Comparison of ENCODE assay signal across 24 cellular contexts in genomic region chr22:37505565-37505964, GRCh38. TPM values are rescaled to one million over a fixed set of nuclear protein-coding genes. Genes with fewer than 3 reads are reported as not detected.
"Had no signal": no experiment of that assay in that cellular context is flagged by ENCODE, and none has a peak within 500 bp of the region (broad histone marks: within the 10 kb centered on the region; RNA-seq: fewer than 3 reads in every experiment).

No MANE protein-coding gene starts in this region.

- H3K27me3 ChIP-seq: pancreas, suprapubic skin, transverse colon, upper lobe of right lung, uterus had no signal

- DNase-seq: cortex of kidney; effector memory CD8-positive, alpha-beta T cell; erythroblast; esophagus squamous epithelium; glutamatergic neuron; mesendoderm; midbrain; nephron progenitor cell; retina; stimulated activated CD4-positive, alpha-beta T cell treated with anti-CD3 and anti-CD28 coated beads, Interleukin-12 subunit alpha, Interleukin-12 subunit beta, amount 100 ng/mL, for 4 hours; stimulated activated CD4-positive, alpha-beta T cell treated with anti-CD3 and anti-CD28 coated beads, Interleukin-1b, Interleukin-23, amount 100 ng/mL, for 48 hours; stimulated activated CD4-positive, alpha-beta T cell treated with anti-CD3 and anti-CD28 coated beads, Interleukin-4, amount 100 ng/mL, for 1 hour; stimulated activated CD8-positive, alpha-beta memory T cell treated with anti-CD3 and anti-CD28 coated beads, Interleukin-4, amount 100 ng/mL, for 48 hours; stimulated activated naive CD4-positive, alpha-beta T cell; stimulated activated naive CD8-positive, alpha-beta T cell treated with anti-CD3 and anti-CD28 coated beads, Interleukin-15, amount 100 ng/mL, for 72 hours; transverse colon; uterus had no signal

- H3K36me3 ChIP-seq: neutrophil, suprapubic skin, transverse colon, upper lobe of right lung, uterus had no signal

- ATAC-seq: effector memory CD8-positive, alpha-beta T cell; naive thymus-derived CD8-positive, alpha-beta T cell; pancreas; sciatic nerve; stimulated activated naive CD8-positive, alpha-beta T cell treated with anti-CD3 and anti-CD28 coated beads, Interleukin-15, amount 100 ng/mL, for 72 hours; upper lobe of right lung had no signal

- H3K27ac ChIP-seq: neutrophil, suprapubic skin, upper lobe of right lung had no signal

- H3K4me2 ChIP-seq: smooth muscle cell had no signal

- H3K4me1 ChIP-seq: uterus had no signal

- H3K9me3 ChIP-seq: esophagus squamous epithelium, neutrophil, pancreas, suprapubic skin, transverse colon, upper lobe of right lung, uterus had no signal

- H3K4me3 ChIP-seq: esophagus squamous epithelium, pancreas, smooth muscle cell, suprapubic skin, transverse colon, upper lobe of right lung, uterus had no signal

RNA-seq across cellular contexts. Expression of gene MFNG, which starts 19.4 kb away (rescaled TPM):
- total RNA-seq: smooth muscle cell had no signal

RNA-seq across cellular contexts. Expression of gene CDC42EP1, which starts 54.7 kb away (rescaled TPM):
- total RNA-seq: naive thymus-derived CD8-positive, alpha-beta T cell had no signal
- polyA plus RNA-seq: naive thymus-derived CD8-positive, alpha-beta T cell had no signal
